Comparison of ENCODE assay signal across 1 cellular context in the genomic region with DNA sequence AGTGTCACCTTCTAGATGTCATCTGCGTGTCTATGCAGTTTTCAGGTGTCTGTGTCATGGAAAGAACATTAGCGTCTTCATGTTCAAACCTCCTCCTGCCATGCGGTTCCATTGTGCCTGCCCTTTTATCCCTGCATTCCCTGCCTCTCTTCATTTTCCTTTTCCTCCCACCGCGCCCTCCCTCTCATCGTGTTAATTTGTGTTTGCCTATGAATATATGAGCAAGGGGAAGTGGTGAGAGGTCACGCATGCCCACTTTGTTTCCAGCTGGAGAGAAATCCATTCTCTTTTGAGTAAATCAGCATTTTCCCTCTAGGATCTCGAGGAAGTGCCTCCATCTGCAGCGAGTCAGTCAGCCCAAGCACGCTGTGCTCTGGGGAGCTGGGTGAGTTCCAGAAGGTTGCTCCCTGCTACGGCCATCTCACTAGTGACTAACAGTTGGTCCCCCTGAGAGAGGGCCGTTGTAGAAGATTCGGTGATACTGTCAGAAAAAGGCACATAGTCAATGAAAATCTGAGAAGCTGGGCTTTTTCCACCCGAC.
TF ChIP-seq lines count a peak whose summit lies in the region.

No MANE protein-coding gene starts in this region.

TF ChIP-seq in HepG2, 621 proteins besides CTCF, POLR2A, EP300 and RAD21:
- no peak for TF ChIP-seq SKI (IDR thresholded peaks at IDR 0.05; ENCODE audit: partially characterized antibody)
- TF ChIP-seq THYN1 (CRISPR knock-in tag; IDR thresholded peaks at IDR 0.05; ENCODE audit: borderline replicate concordance, low read depth): no peak
- no peak for TF ChIP-seq HOXA3 (CRISPR knock-in tag; IDR thresholded peaks at IDR 0.05)
- no peak for TF ChIP-seq TMF1 (CRISPR knock-in tag; IDR thresholded peaks at IDR 0.05; ENCODE audit: low read depth)
- TF ChIP-seq, protein P1, sequence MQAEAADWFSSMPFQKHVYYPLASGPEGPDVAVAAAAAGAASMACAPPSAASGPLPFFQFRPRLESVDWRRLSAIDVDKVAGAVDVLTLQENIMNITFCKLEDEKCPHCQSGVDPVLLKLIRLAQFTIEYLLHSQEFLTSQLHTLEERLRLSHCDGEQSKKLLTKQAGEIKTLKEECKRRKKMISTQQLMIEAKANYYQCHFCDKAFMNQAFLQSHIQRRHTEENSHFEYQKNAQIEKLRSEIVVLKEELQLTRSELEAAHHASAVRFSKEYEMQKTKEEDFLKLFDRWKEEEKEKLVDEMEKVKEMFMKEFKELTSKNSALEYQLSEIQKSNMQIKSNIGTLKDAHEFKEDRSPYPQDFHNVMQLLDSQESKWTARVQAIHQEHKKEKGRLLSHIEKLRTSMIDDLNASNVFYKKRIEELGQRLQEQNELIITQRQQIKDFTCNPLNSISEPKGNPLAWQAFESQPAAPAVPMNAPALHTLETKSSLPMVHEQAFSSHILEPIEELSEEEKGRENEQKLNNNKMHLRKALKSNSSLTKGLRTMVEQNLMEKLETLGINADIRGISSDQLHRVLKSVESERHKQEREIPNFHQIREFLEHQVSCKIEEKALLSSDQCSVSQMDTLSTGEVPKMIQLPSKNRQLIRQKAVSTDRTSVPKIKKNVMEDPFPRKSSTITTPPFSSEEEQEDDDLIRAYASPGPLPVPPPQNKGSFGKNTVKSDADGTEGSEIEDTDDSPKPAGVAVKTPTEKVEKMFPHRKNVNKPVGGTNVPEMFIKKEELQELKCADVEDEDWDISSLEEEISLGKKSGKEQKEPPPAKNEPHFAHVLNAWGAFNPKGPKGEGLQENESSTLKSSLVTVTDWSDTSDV (CRISPR knock-in tag; IDR thresholded peaks at IDR 0.05): no peak
- no peak for TF ChIP-seq NCOA5 (CRISPR knock-in tag; IDR thresholded peaks at IDR 0.05)
- TF ChIP-seq TBL1XR1 (IDR thresholded peaks at IDR 0.05; ENCODE audit: borderline replicate concordance, low read length, partially characterized antibody): no peak
- TF ChIP-seq, protein P2, sequence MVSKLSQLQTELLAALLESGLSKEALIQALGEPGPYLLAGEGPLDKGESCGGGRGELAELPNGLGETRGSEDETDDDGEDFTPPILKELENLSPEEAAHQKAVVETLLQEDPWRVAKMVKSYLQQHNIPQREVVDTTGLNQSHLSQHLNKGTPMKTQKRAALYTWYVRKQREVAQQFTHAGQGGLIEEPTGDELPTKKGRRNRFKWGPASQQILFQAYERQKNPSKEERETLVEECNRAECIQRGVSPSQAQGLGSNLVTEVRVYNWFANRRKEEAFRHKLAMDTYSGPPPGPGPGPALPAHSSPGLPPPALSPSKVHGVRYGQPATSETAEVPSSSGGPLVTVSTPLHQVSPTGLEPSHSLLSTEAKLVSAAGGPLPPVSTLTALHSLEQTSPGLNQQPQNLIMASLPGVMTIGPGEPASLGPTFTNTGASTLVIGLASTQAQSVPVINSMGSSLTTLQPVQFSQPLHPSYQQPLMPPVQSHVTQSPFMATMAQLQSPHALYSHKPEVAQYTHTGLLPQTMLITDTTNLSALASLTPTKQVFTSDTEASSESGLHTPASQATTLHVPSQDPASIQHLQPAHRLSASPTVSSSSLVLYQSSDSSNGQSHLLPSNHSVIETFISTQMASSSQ (IDR thresholded peaks at IDR 0.05; ENCODE audit: low read depth): no peak
- TF ChIP-seq, protein P2 (CRISPR knock-in tag; IDR thresholded peaks at IDR 0.05; ENCODE audit: borderline replicate concordance): no peak
- no peak for TF ChIP-seq ZC3H4 (CRISPR knock-in tag; IDR thresholded peaks at IDR 0.05; ENCODE audit: borderline replicate concordance)
- TF ChIP-seq, protein P3, sequence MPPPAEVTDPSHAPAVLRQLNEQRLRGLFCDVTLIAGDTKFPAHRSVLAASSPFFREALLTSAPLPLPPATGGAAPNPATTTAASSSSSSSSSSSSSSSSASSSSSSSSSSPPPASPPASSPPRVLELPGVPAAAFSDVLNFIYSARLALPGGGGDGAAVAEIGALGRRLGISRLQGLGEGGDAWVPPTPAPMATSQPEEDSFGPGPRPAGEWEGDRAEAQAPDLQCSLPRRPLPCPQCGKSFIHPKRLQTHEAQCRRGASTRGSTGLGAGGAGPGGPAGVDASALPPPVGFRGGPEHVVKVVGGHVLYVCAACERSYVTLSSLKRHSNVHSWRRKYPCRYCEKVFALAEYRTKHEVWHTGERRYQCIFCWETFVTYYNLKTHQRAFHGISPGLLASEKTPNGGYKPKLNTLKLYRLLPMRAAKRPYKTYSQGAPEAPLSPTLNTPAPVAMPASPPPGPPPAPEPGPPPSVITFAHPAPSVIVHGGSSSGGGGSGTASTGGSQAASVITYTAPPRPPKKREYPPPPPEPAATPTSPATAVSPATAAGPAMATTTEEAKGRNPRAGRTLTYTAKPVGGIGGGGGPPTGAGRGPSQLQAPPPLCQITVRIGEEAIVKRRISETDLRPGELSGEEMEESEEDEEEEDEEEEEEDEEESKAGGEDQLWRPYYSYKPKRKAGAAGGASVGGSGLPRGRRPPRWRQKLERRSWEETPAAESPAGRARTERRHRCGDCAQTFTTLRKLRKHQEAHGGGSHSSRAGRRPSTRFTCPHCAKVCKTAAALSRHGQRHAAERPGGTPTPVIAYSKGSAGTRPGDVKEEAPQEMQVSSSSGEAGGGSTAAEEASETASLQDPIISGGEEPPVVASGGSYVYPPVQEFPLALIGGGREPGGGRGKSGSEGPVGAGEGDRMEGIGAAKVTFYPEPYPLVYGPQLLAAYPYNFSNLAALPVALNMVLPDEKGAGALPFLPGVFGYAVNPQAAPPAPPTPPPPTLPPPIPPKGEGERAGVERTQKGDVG (CRISPR knock-in tag; IDR thresholded peaks at IDR 0.05; ENCODE audit: borderline replicate concordance): no peak
- TF ChIP-seq MTF2 (CRISPR knock-in tag; IDR thresholded peaks at IDR 0.05; ENCODE audit: borderline replicate concordance): no peak
- TF ChIP-seq, protein P4, sequence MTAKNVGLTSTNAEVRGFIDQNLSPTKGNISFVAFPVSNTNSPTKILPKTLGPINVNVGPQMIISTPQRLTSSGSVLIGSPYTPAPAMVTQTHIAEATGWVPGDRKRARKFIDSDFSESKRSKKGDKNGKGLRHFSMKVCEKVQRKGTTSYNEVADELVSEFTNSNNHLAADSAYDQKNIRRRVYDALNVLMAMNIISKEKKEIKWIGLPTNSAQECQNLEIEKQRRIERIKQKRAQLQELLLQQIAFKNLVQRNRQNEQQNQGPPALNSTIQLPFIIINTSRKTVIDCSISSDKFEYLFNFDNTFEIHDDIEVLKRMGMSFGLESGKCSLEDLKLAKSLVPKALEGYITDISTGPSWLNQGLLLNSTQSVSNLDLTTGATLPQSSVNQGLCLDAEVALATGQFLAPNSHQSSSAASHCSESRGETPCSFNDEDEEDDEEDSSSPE (CRISPR knock-in tag; IDR thresholded peaks at IDR 0.05): no peak
